In genomic region chr14:71856199-71856919, GRCh38 we compare ENCODE assay signal across 12 cellular contexts.
DNase-seq lines count a peak whose midpoint lies in the region; ATAC-seq, FAIRE-seq and TF ChIP-seq lines count a peak whose summit lies in the region.
"Had no signal": no experiment of that assay in that cellular context is flagged by ENCODE, and none has a peak within 500 bp of the region (broad histone marks: within the 10 kb centered on the region; RNA-seq: fewer than 3 reads in every experiment).

No MANE protein-coding gene starts in this region.

- peaks cover 2% of the 10 kb centered on the region for H3K9me3 Mint-ChIP-seq in activated naive CD4-positive, alpha-beta T cell treated with anti-CD3 and anti-CD28 coated beads for 36 hours
- peaks cover 27% of the 10 kb centered on the region for H3K9me3 Mint-ChIP-seq in activated B cell treated with CpG ODN at 0.5 μM for 24 hours
- H3K9me3 Mint-ChIP-seq in stimulated activated memory B cell treated with anti-CD40 and anti-IgM and Interleukin-4, amounts not matched to agents 10 μg/mL and 1 μg/mL and 100 μg/mL, for 72 hours, result peaks cover 15% of the 10 kb centered on the region

- H3K27ac Mint-ChIP-seq in activated naive CD4-positive, alpha-beta T cell treated with anti-CD3 and anti-CD28 coated beads for 36 hours, result no peak overlapping the region
- H3K27ac Mint-ChIP-seq in activated B cell treated with CpG ODN at 0.5 μM for 24 hours, result peak overlapping the region; percentile 27
- peak overlapping the region; percentile 82 for H3K27ac Mint-ChIP-seq in stimulated activated memory B cell treated with anti-CD40 and anti-IgM and Interleukin-4, amounts not matched to agents 10 μg/mL and 1 μg/mL and 100 μg/mL, for 72 hours
- H3K27ac Mint-ChIP-seq: activated naive CD8-positive, alpha-beta T cell had no signal

- ATAC-seq in activated B cell treated with CpG ODN at 0.5 μM for 24 hours (ENCODE audit: low read depth), result peak; percentile 94
- peak; percentile 81 for ATAC-seq in stimulated activated memory B cell treated with anti-CD40 and anti-IgM and Interleukin-4, amounts not matched to agents 10 μg/mL and 1 μg/mL and 100 μg/mL, for 72 hours

- intact Hi-C loops in activated naive CD4-positive, alpha-beta T cell treated with anti-CD3 and anti-CD28 coated beads for 36 hours (cut with micrococcal nuclease), result loop anchor here (5.0 to 10.0 kb wide), 3 partner anchors 102 to 534 kb away; partner anchors contain the start of gene SIPA1L1
- intact Hi-C loops in activated B cell treated with CpG ODN at 0.5 μM for 24 hours (cut with micrococcal nuclease), result loop anchor here (10.0 kb wide), 1 partner anchor 752 kb away; no protein-coding TSS in a partner anchor

- peak; percentile 27 for DNase-seq in activated naive CD4-positive, alpha-beta T cell treated with anti-CD3 and anti-CD28 coated beads for 36 hours
- no peak for DNase-seq in activated naive CD4-positive, alpha-beta T cell (lab: John Stamatoyannopoulos, UW)
- no peak for DNase-seq in HTR-8/SVneo (ENCODE audit: insufficient read length, low spot score)
- DNase-seq in activated B cell treated with CpG ODN at 0.5 μM for 24 hours, result peak; percentile 19
- DNase-seq in HK-2 (ENCODE audit: unreplicated experiment), result no peak
- no peak for DNase-seq in HPDE6-E6E7 (ENCODE audit: extremely low spot score)
- DNase-seq in NCI-H1092 treated with DMSO at 0.1 percent for 48 hours (lab: John Stamatoyannopoulos, UW), result no peak
- DNase-seq: hippocampal formation, midbrain, NCI-H1092 had no signal

- FAIRE-seq in HTR-8/SVneo (lab: Jason Lieb, UNC), result peak; percentile 38

- peaks cover 51% of the 10 kb centered on the region for H3K27me3 Mint-ChIP-seq in activated naive CD4-positive, alpha-beta T cell treated with anti-CD3 and anti-CD28 coated beads for 36 hours (ENCODE audit: low read depth)
- H3K27me3 Mint-ChIP-seq in activated B cell treated with CpG ODN at 0.5 μM for 24 hours, result peaks cover 14% of the 10 kb centered on the region
- peaks cover 71% of the 10 kb centered on the region for H3K27me3 Mint-ChIP-seq in stimulated activated memory B cell treated with anti-CD40 and anti-IgM and Interleukin-4, amounts not matched to agents 10 μg/mL and 1 μg/mL and 100 μg/mL, for 72 hours

- POLR2A ChIA-PET in activated B cell treated with CpG ODN at 0.5 μM for 24 hours (lab: Charles Lee), result interaction anchor here (0.5 to 0.6 kb wide), 2 partner anchors 148 to 536 kb away, joined by 4 to 7 read pairs; no protein-coding TSS in a partner anchor

- TF ChIP-seq CTCF in activated B cell treated with CpG ODN at 0.5 μM for 24 hours (IDR thresholded peaks at IDR 0.05), result no peak

- H3K36me3 Mint-ChIP-seq in activated naive CD4-positive, alpha-beta T cell treated with anti-CD3 and anti-CD28 coated beads for 36 hours (ENCODE audit: low read depth), result no peaks in the 10 kb centered on the region
- peaks cover 3% of the 10 kb centered on the region for H3K36me3 Mint-ChIP-seq in activated B cell treated with CpG ODN at 0.5 μM for 24 hours (ENCODE audit: low read depth)
- peaks cover 9% of the 10 kb centered on the region for H3K36me3 Mint-ChIP-seq in stimulated activated memory B cell treated with anti-CD40 and anti-IgM and Interleukin-4, amounts not matched to agents 10 μg/mL and 1 μg/mL and 100 μg/mL, for 72 hours
- H3K36me3 Mint-ChIP-seq: activated naive CD8-positive, alpha-beta T cell had no signal

- CTCF ChIA-PET in activated naive CD4-positive, alpha-beta T cell treated with anti-CD3 and anti-CD28 coated beads for 36 hours (lab: Charles Lee), result interaction anchor here (0.6 to 2.6 kb wide), 4 partner anchors 17 to 718 kb away, joined by 5 to 11 read pairs (median 6); no protein-coding TSS in a partner anchor
- CTCF ChIA-PET in activated B cell treated with CpG ODN at 0.5 μM for 24 hours (lab: Charles Lee), result no interaction called here

- H3K4me1 Mint-ChIP-seq in activated naive CD4-positive, alpha-beta T cell treated with anti-CD3 and anti-CD28 coated beads for 36 hours (ENCODE audit: low read depth), result peaks cover 4% of the 10 kb centered on the region
- peaks cover 15% of the 10 kb centered on the region for H3K4me1 Mint-ChIP-seq in activated B cell treated with CpG ODN at 0.5 μM for 24 hours
- peaks cover 16% of the 10 kb centered on the region for H3K4me1 Mint-ChIP-seq in stimulated activated memory B cell treated with anti-CD40 and anti-IgM and Interleukin-4, amounts not matched to agents 10 μg/mL and 1 μg/mL and 100 μg/mL, for 72 hours

- H3K4me3 Mint-ChIP-seq in activated naive CD4-positive, alpha-beta T cell treated with anti-CD3 and anti-CD28 coated beads for 36 hours, result no peak overlapping the region
- H3K4me3 Mint-ChIP-seq in activated B cell treated with CpG ODN at 0.5 μM for 24 hours, result peak overlapping the region; percentile 21
- peak overlapping the region; percentile 26 for H3K4me3 Mint-ChIP-seq in stimulated activated memory B cell treated with anti-CD40 and anti-IgM and Interleukin-4, amounts not matched to agents 10 μg/mL and 1 μg/mL and 100 μg/mL, for 72 hours
- H3K4me3 Mint-ChIP-seq: activated naive CD8-positive, alpha-beta T cell had no signal

Comparison
In these comparisons a context has a peak if more than half of its experiments do, and no peak if none do; other contexts are left out.
1. DNase-seq: peak in activated naive CD4-positive, alpha-beta T cell treated with anti-CD3 and anti-CD28 coated beads for 36 hours (single experiment) and activated B cell treated with CpG ODN at 0.5 μM for 24 hours (single experiment); none in activated naive CD4-positive, alpha-beta T cell (0 of 4), HTR-8/SVneo (single experiment), HK-2 (single experiment), HPDE6-E6E7 (single experiment) and NCI-H1092 treated with DMSO at 0.1 percent for 48 hours (single experiment).